19 cellular contexts compared by ENCODE assay signal in the genomic region with DNA sequence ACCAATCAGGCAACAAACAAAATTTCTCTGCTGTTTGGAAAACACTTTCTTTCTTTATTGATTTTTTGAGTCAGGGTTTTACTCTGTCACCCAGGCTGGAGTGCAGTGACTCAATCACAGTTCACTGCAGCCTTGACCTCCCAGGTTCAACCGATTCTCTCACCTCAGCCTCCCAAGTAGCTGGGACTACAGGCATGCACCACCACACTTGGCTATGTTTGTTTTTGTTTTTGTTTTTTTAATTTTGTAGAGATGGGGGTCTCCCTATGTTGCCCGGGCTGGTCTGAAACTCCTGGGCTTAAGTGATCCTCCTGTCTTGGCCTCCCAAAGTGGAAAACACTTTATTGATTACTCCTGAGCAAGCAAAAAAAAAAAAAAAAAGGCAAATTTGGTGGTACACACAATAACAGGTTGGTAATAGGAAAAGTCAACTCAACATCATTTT.
DNase-seq lines count a peak whose midpoint lies in the region; ATAC-seq, FAIRE-seq and TF ChIP-seq lines count a peak whose summit lies in the region.
"Had no signal": no experiment of that assay in that cellular context is flagged by ENCODE, and none has a peak within 500 bp of the region (broad histone marks: within the 10 kb centered on the region; RNA-seq: fewer than 3 reads in every experiment).

No MANE protein-coding gene starts in this region.

- no peaks in the 10 kb centered on the region for H3K9me3 Mint-ChIP-seq in MCF 10A (ENCODE audit: unreplicated experiment)

- no peak for ATAC-seq in HG03139 (IDR thresholded peaks at IDR 0.05; ENCODE audit: unreplicated experiment)

- DNase-seq in MCF 10A (ENCODE audit: unreplicated experiment) (no peak), mammary epithelial cell (no peak), RCC 7860 (ENCODE audit: low spot score) (peak; percentile 20), DMS153 treated with DMSO at 0.1 percent for 48 hours (lab: John Stamatoyannopoulos, UW; ENCODE audit: unreplicated experiment) (no peak), cortex of kidney (lab: John Stamatoyannopoulos, UW) (no peak), NCI-H128 (lab: John Stamatoyannopoulos, UW; ENCODE audit: unreplicated experiment) (no peak)
- DNase-seq: ACHN; CD4-positive, CD25-positive, alpha-beta regulatory T cell; DND-41; GF-D8; KG1 had no signal

- H3K4me2 ChIP-seq in mammary epithelial cell (ENCODE audit: insufficient read depth, low read depth, low read length), result no peak overlapping the region
- H3K4me2 ChIP-seq: BLaER1 treated with 17β-estradiol and CSF1 and Interleukin-3, amounts not matched to agents 10 nM and 100 nM had no signal

- no peak overlapping the region for H2AFZ ChIP-seq in mammary epithelial cell (ENCODE audit: low read depth, low read length)

- H3K27ac ChIP-seq in mammary epithelial cell (ENCODE audit: insufficient read depth, low read depth, low read length) (no peak overlapping the region), HEK293 (ENCODE audit: extremely low read depth, low read depth, low read length) (no peak overlapping the region)
- H3K27ac ChIP-seq: 22Rv1; BLaER1 treated with 17β-estradiol and CSF1 and Interleukin-3, amounts not matched to agents 10 nM and 100 nM had no signal

- H3K9me3 ChIP-seq in mammary epithelial cell (replicated peaks; ENCODE audit: insufficient read depth, low read length) (no peaks in the 10 kb centered on the region), HEK293 (ENCODE audit: control insufficient read depth, insufficient read depth, low read depth, low read length) (no peaks in the 10 kb centered on the region)
- H3K9me3 ChIP-seq: BLaER1 treated with 17β-estradiol and CSF1 and Interleukin-3, amounts not matched to agents 10 nM and 100 nM; HAP-1 had no signal

- peaks cover 18% of the 10 kb centered on the region for H3K4me1 Mint-ChIP-seq in MCF 10A (ENCODE audit: insufficient read depth, unreplicated experiment)
- H3K4me1 Mint-ChIP-seq: CD4-positive, CD25-positive, alpha-beta regulatory T cell had no signal

- in situ Hi-C loops in mammary epithelial cell (cut with MboI; ENCODE audit: low sequenced_read_pairs in 2 of 2), result no loop called here

- TF ChIP-seq CTCF in MCF 10A (IDR thresholded peaks at IDR 0.05; ENCODE audit: unreplicated experiment) (no peak), mammary epithelial cell (conservative IDR thresholded peaks at IDR 0.05 in 1 of 2, IDR thresholded peaks at IDR 0.05 in 1 of 2; ENCODE audit: extremely low read depth in 1 of 2, insufficient read depth in 1 of 2, low read depth in 1 of 2, low read length in 2 of 2) (no peak), HEK293 (tag by site-specific recombination; IDR thresholded peaks at IDR 0.05) (no peak)

- H4K20me1 ChIP-seq in mammary epithelial cell (ENCODE audit: insufficient read depth, low read length), result no peaks in the 10 kb centered on the region
- H4K20me1 ChIP-seq: BLaER1 treated with 17β-estradiol and CSF1 and Interleukin-3, amounts not matched to agents 10 nM and 100 nM had no signal

- peaks cover 87% of the 10 kb centered on the region for H3K36me3 Mint-ChIP-seq in MCF 10A (ENCODE audit: insufficient read depth, unreplicated experiment)
- H3K36me3 Mint-ChIP-seq: CD4-positive, CD25-positive, alpha-beta regulatory T cell; IgD-negative memory B cell had no signal

- no peaks in the 10 kb centered on the region for H3K27me3 Mint-ChIP-seq in MCF 10A (ENCODE audit: insufficient read depth, unreplicated experiment)
- H3K27me3 Mint-ChIP-seq: CD4-positive, CD25-positive, alpha-beta regulatory T cell had no signal

- POLR2A ChIA-PET in MCF 10A (lab: Yijun Ruan, JAX), result no interaction called here
- POLR2A ChIA-PET in HEK293 (lab: Yijun Ruan, JAX), result no interaction called here

- no peak for FAIRE-seq in RCC 7860 (lab: Jason Lieb, UNC)
- FAIRE-seq: GM19239, H1 had no signal

- H3K4me3 Mint-ChIP-seq in MCF 10A (ENCODE audit: unreplicated experiment), result no peak overlapping the region
- H3K4me3 Mint-ChIP-seq: CD4-positive, CD25-positive, alpha-beta regulatory T cell; IgD-negative memory B cell had no signal

- peak overlapping the region; percentile 26 for H3K27ac Mint-ChIP-seq in MCF 10A (ENCODE audit: low read depth, unreplicated experiment)
- H3K27ac Mint-ChIP-seq: IgD-negative memory B cell had no signal

- peaks cover 7% of the 10 kb centered on the region for H3K79me2 ChIP-seq in mammary epithelial cell (ENCODE audit: insufficient read depth, low read length)

- BruUV-seq in MCF 10A (replicated peaks; lab: Mats Ljungman, UMichigan) (no TSS peak), mammary epithelial cell (replicated peaks; lab: Mats Ljungman, UMichigan) (no TSS peak)

- no peaks in the 10 kb centered on the region for H3K27me3 ChIP-seq in mammary epithelial cell (ENCODE audit: insufficient read depth, low read length)
- H3K27me3 ChIP-seq: BLaER1 treated with 17β-estradiol and CSF1 and Interleukin-3, amounts not matched to agents 10 nM and 100 nM had no signal

- CTCF ChIA-PET in MCF 10A (lab: Yijun Ruan, JAX), result no interaction called here
- CTCF ChIA-PET in mammary epithelial cell (lab: Charles Lee; ENCODE audit: low non-redundant PET), result no interaction called here
- CTCF ChIA-PET in HEK293 (lab: Yijun Ruan, JAX), result no interaction called here

- dilution Hi-C loops in mammary epithelial cell (cut with HindIII; ENCODE audit: low sequenced_read_pairs), result no loop called here

- peaks cover 23% of the 10 kb centered on the region for H3K4me1 ChIP-seq in mammary epithelial cell (ENCODE audit: insufficient read depth, low read length)
- no peaks in the 10 kb centered on the region for H3K4me1 ChIP-seq in HEK293 (ENCODE audit: control insufficient read depth, insufficient read depth, low read length)
- H3K4me1 ChIP-seq: HAP-1 had no signal

- H3K36me3 ChIP-seq in mammary epithelial cell (ENCODE audit: insufficient read depth, low read length), result no peaks in the 10 kb centered on the region
- H3K36me3 ChIP-seq in HEK293 (ENCODE audit: control insufficient read depth in 2 of 2, insufficient read depth in 1 of 2, low read length in 2 of 2), result no peaks in the 10 kb centered on the region
- H3K36me3 ChIP-seq: BLaER1 treated with 17β-estradiol and CSF1 and Interleukin-3, amounts not matched to agents 10 nM and 100 nM; HAP-1 had no signal

- intact Hi-C loops in MCF 10A (cut with micrococcal nuclease) (no loop called here), mammary epithelial cell (cut with micrococcal nuclease) (no loop called here)

- H3K4me3 ChIP-seq in mammary epithelial cell (replicated peaks in 1 of 3; ENCODE audit: insufficient read depth in 1 of 3, low read depth in 2 of 3, low read length in 3 of 3) (no peak overlapping the region), HEK293 (ENCODE audit: low read depth, low read length) (no peak overlapping the region)
- H3K4me3 ChIP-seq: BLaER1 treated with 17β-estradiol and CSF1 and Interleukin-3, amounts not matched to agents 10 nM and 100 nM; HAP-1 had no signal

- WGBS in mammary epithelial cell (ENCODE audit: low coverage, missing lambda C conversion rate), result 89% methylated on average over 2 of the region's 2 CpGs

- H3K9ac ChIP-seq in mammary epithelial cell (ENCODE audit: insufficient read depth, low read length), result no peak overlapping the region
- H3K9ac ChIP-seq: BLaER1 treated with 17β-estradiol and CSF1 and Interleukin-3, amounts not matched to agents 10 nM and 100 nM had no signal

TF ChIP-seq in HEK293, 187 proteins besides CTCF, POLR2A, EP300 and RAD21:
- TF ChIP-seq SETDB1 (IDR thresholded peaks at IDR 0.05; ENCODE audit: insufficient read length, low read length) (peak; percentile 23), IKZF3 (tag by site-specific recombination; IDR thresholded peaks at IDR 0.05) (no peak), GLIS1 (tag by site-specific recombination; IDR thresholded peaks at IDR 0.05) (0 out of 2 replicates have a peak, but pooled peaks have one; percentile 8)
